29 cellular contexts compared by ENCODE assay signal in the genomic region with DNA sequence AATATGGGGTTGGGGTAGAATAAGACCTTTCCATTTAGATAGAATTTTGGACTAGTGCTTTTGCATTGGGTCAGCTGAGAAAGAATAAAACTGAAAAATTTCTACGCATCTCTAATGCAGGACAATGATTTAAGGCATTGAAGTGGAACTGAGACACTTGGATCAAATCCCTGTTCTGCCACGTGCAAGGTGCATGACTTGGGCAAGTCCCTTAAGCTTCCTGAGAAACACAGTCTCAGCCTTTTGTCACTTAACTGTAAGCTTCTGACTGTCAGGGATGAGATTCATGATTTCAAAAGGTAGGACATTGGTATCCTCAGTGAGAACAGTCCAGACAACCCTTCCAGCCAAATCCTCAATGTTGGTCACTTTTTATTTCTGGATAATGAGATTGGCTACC. TPM values are rescaled to one million over a fixed set of nuclear protein-coding genes. Genes with fewer than 3 reads are reported as not detected.
A peak's percentile ranks its signal among the peaks of the same experiment; 100 is the strongest.
DNase-seq lines count a peak whose midpoint lies in the region; ATAC-seq, FAIRE-seq and TF ChIP-seq lines count a peak whose summit lies in the region.
"Had no signal": no experiment of that assay in that cellular context is flagged by ENCODE, and none has a peak within 500 bp of the region (broad histone marks: within the 10 kb centered on the region; RNA-seq: fewer than 3 reads in every experiment).

No MANE protein-coding gene starts in this region.

- DNase-seq in T-helper 1 cell, result no peak
- no peak for DNase-seq in GM12878 (ENCODE audit: low read depth, low spot score)
- DNase-seq in memory B cell (ENCODE audit: low spot score in 2 of 2), result no peak
- DNase-seq in stomach, result no peak
- no peak for DNase-seq in foreskin melanocyte
- DNase-seq: activated CD4-positive, alpha-beta T cell treated with anti-CD3 and anti-CD28 coated beads for 4 hours; activated gamma-delta T cell treated with Interleukin-2 at 50 U/mL for 16 hours; activated T-cell treated with anti-CD3 and anti-CD28 coated beads, Interleukin-2, amount 50 U/mL, for 24 hours; DMS 273 treated with DMSO at 0.1 percent for 48 hours; dorsolateral prefrontal cortex; EL; glutamatergic neuron; NCI-H1694 treated with DMSO at 0.1 percent for 48 hours; NCI-H2171 treated with DMSO at 0.1 percent for 48 hours; NCI-H69; sigmoid colon; stimulated activated naive CD4-positive, alpha-beta T cell treated with Interleukin-2 at 50 U/mL for 16 hours had no signal

- peaks cover 8% of the 10 kb centered on the region; the same call in 2 of the 3 replicates for H3K9me3 ChIP-seq in GM12878 (replicated peaks; ENCODE audit: control insufficient read depth, insufficient read depth, low read length)
- H3K9me3 ChIP-seq in stomach, result no peaks in the 10 kb centered on the region
- H3K9me3 ChIP-seq: prostate gland, sigmoid colon, SJCRH30 had no signal

- H3K4me1 ChIP-seq in GM12878 (ENCODE audit: control insufficient read depth, insufficient read depth, low read length), result peaks cover 51% of the 10 kb centered on the region
- peaks cover 0 to 36% (median 5%) of the 10 kb centered on the region in 4 donors for H3K4me1 ChIP-seq in stomach
- H3K4me1 ChIP-seq: neural progenitor cell, prostate gland had no signal

- no peak for TF ChIP-seq POLR2A in GM12878 (IDR thresholded peaks at IDR 0.05; ENCODE audit: low read depth, low read length)
- TF ChIP-seq POLR2A in stomach (IDR thresholded peaks at IDR 0.05), result no peak

- no peaks in the 10 kb centered on the region for H3K27me3 ChIP-seq in GM12878 (replicated peaks in 1 of 2; ENCODE audit: control insufficient read depth in 2 of 2, insufficient read depth in 2 of 2, low read length in 1 of 2)
- H3K27me3 ChIP-seq in stomach, result no peaks in the 10 kb centered on the region
- H3K27me3 ChIP-seq: dorsolateral prefrontal cortex, neural progenitor cell, sigmoid colon, SJCRH30 had no signal

- WGBS in GM12878 (ENCODE audit: insufficient coverage, insufficient replicate concordance, low lambda C conversion rate, missing lambda C conversion rate), result 92% methylated on average over 2 of the region's 2 CpGs
- 68 to 89% (median 74%) methylated on average over 2 of the region's 2 CpGs for WGBS in stomach, 5 donors

- peaks cover 8% of the 10 kb centered on the region for H3K9me3 Mint-ChIP-seq in T-helper 1 cell treated with Interleukin-12 subunit alpha and Interleukin-12 subunit beta and Interleukin-4 antibody, amounts not matched to agents 30 μg/mL and 1 μg/mL, for 36 hours
- H3K9me3 Mint-ChIP-seq in memory B cell, result peaks cover 1% of the 10 kb centered on the region
- H3K9me3 Mint-ChIP-seq: central memory CD8-positive, alpha-beta T cell had no signal

- no peak overlapping the region for H2AFZ ChIP-seq in GM12878 (ENCODE audit: control insufficient read depth, low read depth, low read length)
- H2AFZ ChIP-seq: neural progenitor cell had no signal

- CTCF ChIA-PET in GM12878 (lab: Yijun Ruan, JAX), result interaction anchor here (1.2 to 3.1 kb wide), 3 partner anchors 16 to 121 kb away, joined by 3 to 11 read pairs (median 9); a partner anchor contains a TSS

- ATAC-seq in GM12878, result no peak
- no peak for ATAC-seq in memory B cell (ENCODE audit: low read depth)
- ATAC-seq in GM21717 (IDR thresholded peaks at IDR 0.05; ENCODE audit: unreplicated experiment), result no peak
- ATAC-seq in HG03520 (IDR thresholded peaks at IDR 0.05; ENCODE audit: unreplicated experiment), result no peak
- ATAC-seq: GM23338 had no signal

- RAD21 ChIA-PET in GM12878 (lab: Charles Lee; ENCODE audit: unreplicated experiment), result interaction anchor here (1.0 to 11.3 kb wide), 4 partner anchors 20 to 121 kb away, joined by 3 to 260 read pairs (median 56); a partner anchor contains a TSS

- BruUV-seq in GM12878 (replicated peaks; lab: Mats Ljungman, UMichigan), result no TSS peak

- no peaks in the 10 kb centered on the region for H4K20me1 ChIP-seq in GM12878 (ENCODE audit: control insufficient read depth, insufficient read depth)

- H3K79me2 ChIP-seq in GM12878 (ENCODE audit: control insufficient read depth, insufficient read depth, low read length), result peaks cover 90% of the 10 kb centered on the region

- peaks cover 22 to 28% of the 10 kb centered on the region in 2 experiments; a peak in 3 of 4 replicates for H3K36me3 ChIP-seq in GM12878 (ENCODE audit: control insufficient read depth in 2 of 2, insufficient read depth in 2 of 2, low read length in 1 of 2)
- no peaks in the 10 kb centered on the region for H3K36me3 ChIP-seq in stomach
- H3K36me3 ChIP-seq: neural progenitor cell, prostate gland, sigmoid colon, SJCRH30 had no signal

- no peak for TF ChIP-seq CTCF in GM12878 (IDR thresholded peaks at IDR 0.05 in 2 of 3, conservative IDR thresholded peaks at IDR 0.05 in 1 of 3; ENCODE audit: control insufficient read depth in 2 of 3, extremely low read depth in 1 of 3, insufficient read depth in 1 of 3, low read depth in 3 of 3, low read length in 3 of 3)
- no peak for TF ChIP-seq CTCF in stomach (IDR thresholded peaks at IDR 0.05)

- H3K4me3 Mint-ChIP-seq in T-helper 1 cell treated with Interleukin-12 subunit alpha and Interleukin-12 subunit beta and Interleukin-4 antibody, amounts not matched to agents 30 μg/mL and 1 μg/mL, for 36 hours, result no peak overlapping the region
- H3K4me3 Mint-ChIP-seq in memory B cell, result no peak overlapping the region
- H3K4me3 Mint-ChIP-seq: activated T-cell treated with anti-CD3 and anti-CD28 coated beads, Interleukin-2, amount 50 U/mL, for 24 hours; central memory CD8-positive, alpha-beta T cell; GM23338; neural progenitor cell had no signal

- no peak for TF ChIP-seq RAD21 in GM12878 (IDR thresholded peaks at IDR 0.05; ENCODE audit: insufficient read depth, low read depth, low read length)

- TF ChIP-seq EP300 in GM12878 (IDR thresholded peaks at IDR 0.05; ENCODE audit: borderline replicate concordance in 1 of 2, control insufficient read depth in 1 of 2, low read depth in 2 of 2, low read length in 2 of 2) (no peak), stomach (IDR thresholded peaks at IDR 0.05) (no peak)

- POLR2A ChIA-PET in GM12878 (lab: Charles Lee), result interaction anchor here (0.8 to 11.1 kb wide), 3 partner anchors 14 to 57 kb away, joined by 4 to 105 read pairs (median 6); a partner anchor contains a TSS

- no peaks in the 10 kb centered on the region for H3K27me3 Mint-ChIP-seq in T-helper 1 cell treated with Interleukin-12 subunit alpha and Interleukin-12 subunit beta and Interleukin-4 antibody, amounts not matched to agents 30 μg/mL and 1 μg/mL, for 36 hours (ENCODE audit: low read depth)
- no peaks in the 10 kb centered on the region for H3K27me3 Mint-ChIP-seq in memory B cell

- peaks cover 32% of the 10 kb centered on the region for H3K4me1 Mint-ChIP-seq in T-helper 1 cell treated with Interleukin-12 subunit alpha and Interleukin-12 subunit beta and Interleukin-4 antibody, amounts not matched to agents 30 μg/mL and 1 μg/mL, for 36 hours (ENCODE audit: low read depth)
- peaks cover 40% of the 10 kb centered on the region for H3K4me1 Mint-ChIP-seq in memory B cell
- H3K4me1 Mint-ChIP-seq: central memory CD8-positive, alpha-beta T cell; GM23338; neural progenitor cell had no signal

- no peak overlapping the region for H3K4me2 ChIP-seq in GM12878 (ENCODE audit: control insufficient read depth, insufficient read depth)
- H3K4me2 ChIP-seq: GM23338, neural progenitor cell had no signal

- SMC1A ChIA-PET in GM12878 (lab: Charles Lee; ENCODE audit: uncharacterized antibody, unreplicated experiment), result interaction anchor here (1.1 to 13.6 kb wide), 6 partner anchors 10 to 121 kb away, joined by 3 to 359 read pairs (median 110); a partner anchor contains a TSS

- H3K27ac Mint-ChIP-seq in T-helper 1 cell treated with Interleukin-12 subunit alpha and Interleukin-12 subunit beta and Interleukin-4 antibody, amounts not matched to agents 30 μg/mL and 1 μg/mL, for 36 hours, result peak overlapping the region; percentile 33
- peak overlapping the region; percentile 42 for H3K27ac Mint-ChIP-seq in memory B cell
- H3K27ac Mint-ChIP-seq: activated T-cell treated with anti-CD3 and anti-CD28 coated beads, Interleukin-2, amount 50 U/mL, for 24 hours; GM23338; neural progenitor cell had no signal

- H3K27ac ChIP-seq in GM12878 (ENCODE audit: control insufficient read depth, insufficient read depth) (no peak overlapping the region), stomach (peak overlapping the region in 4 of 5 donors; percentile 2 to 44 (median 14))
- H3K27ac ChIP-seq: 22Rv1, neural progenitor cell, prostate gland had no signal

- intact Hi-C loops in GM12878 (cut with micrococcal nuclease; ENCODE audit: unreplicated experiment), result no loop called here
- intact Hi-C loops in stomach (cut with DNase I; ENCODE audit: low total_unique reads), result no loop called here

- H3K4me3 ChIP-seq in GM12878 (no peak overlapping the region), stomach (no peak overlapping the region)
- H3K4me3 ChIP-seq: dorsolateral prefrontal cortex, GM23338, neural progenitor cell, prostate gland, sigmoid colon, SJCRH30 had no signal

- no peak for FAIRE-seq in GM12878 (lab: Jason Lieb, UNC)
- FAIRE-seq: GM12892, keratinocyte had no signal

- in situ Hi-C loops in GM12878 (cut with MboI), result no loop called here

- H3K36me3 Mint-ChIP-seq in T-helper 1 cell treated with Interleukin-12 subunit alpha and Interleukin-12 subunit beta and Interleukin-4 antibody, amounts not matched to agents 30 μg/mL and 1 μg/mL, for 36 hours (ENCODE audit: low read depth), result peaks cover 30% of the 10 kb centered on the region
- peaks cover 19% of the 10 kb centered on the region for H3K36me3 Mint-ChIP-seq in memory B cell
- H3K36me3 Mint-ChIP-seq: CD4-positive, alpha-beta memory T cell had no signal

- H3K9ac ChIP-seq in GM12878 (ENCODE audit: control insufficient read depth, insufficient read depth, low read length), result no peak overlapping the region
- H3K9ac ChIP-seq: neural progenitor cell had no signal

RNA-seq across cellular contexts. Expression of a gene that starts 59.2 kb away (rescaled TPM):
- total RNA-seq in GM12878 (2013; cell fraction: nucleolus; rRNA removed), result 1,304 and 1,321 TPM in 2 replicates
- 174 and 207 TPM in 2 replicates for total RNA-seq in GM12878 (2014; rRNA removed)
- total RNA-seq in GM12878 (2014; rRNA removed; fragmentation: Illumina TruSeq; extraction: Trizol), result 211 and 225 TPM in 2 replicates
- total RNA-seq in GM12878 (2021), result 191 and 192 TPM in 2 replicates
- 134 TPM for polyA plus RNA-seq in GM12878 (2011; ENCODE audit: low read depth)
- polyA plus RNA-seq in GM12878 (2011; rRNA removed), result 413 and 501 TPM in 2 replicates
- polyA plus RNA-seq in GM12878 (2011; cell fraction: cytosol; rRNA removed), result 240 and 247 TPM in 2 replicates
- 347 and 487 TPM in 2 replicates for polyA plus RNA-seq in GM12878 (2011; cell fraction: nucleus; rRNA removed)
- 141 and 153 TPM in 2 replicates for polyA plus RNA-seq in GM12878 (2012)
- polyA plus RNA-seq in GM12878 (2014; fragmentation: Illumina TruSeq; extraction: Trizol), result 267 and 329 TPM in 2 replicates
- 100 to 1,000 TPM; 110 to 113 TPM for polyA plus RNA-seq in GM12878 (2014; fragmentation: Nextera tagmentation; extraction: Ambion mirVana)
- 126 and 147 TPM in 2 replicates for polyA plus RNA-seq in GM12878 (2014; rRNA removed)
- polyA plus RNA-seq in GM12878 (2016; fragmentation: Nextera tagmentation; extraction: Ambion mirVana), result 100 to 1,000 TPM; 129 to 137 TPM
- polyA minus RNA-seq in GM12878 (2011; rRNA and poly(A)+ RNA removed), result 467 and 533 TPM in 2 replicates
- polyA minus RNA-seq in GM12878 (2011; cell fraction: cytosol; rRNA and poly(A)+ RNA removed), result 132 and 154 TPM in 2 replicates
- 363 and 434 TPM in 2 replicates for polyA minus RNA-seq in GM12878 (2011; cell fraction: nucleus; rRNA and poly(A)+ RNA removed)
- total RNA-seq in stomach, result 10 to 100 TPM in 4 of 5 donors, 1 to 10 TPM in 1; 4.5 to 56.7 (median 14.0) TPM
- 1 to 10 TPM; 3.7 to 6.0 (median 3.8) TPM for polyA plus RNA-seq in stomach
